Comparison of ENCODE assay signal across 8 cellular contexts in the genomic region with DNA sequence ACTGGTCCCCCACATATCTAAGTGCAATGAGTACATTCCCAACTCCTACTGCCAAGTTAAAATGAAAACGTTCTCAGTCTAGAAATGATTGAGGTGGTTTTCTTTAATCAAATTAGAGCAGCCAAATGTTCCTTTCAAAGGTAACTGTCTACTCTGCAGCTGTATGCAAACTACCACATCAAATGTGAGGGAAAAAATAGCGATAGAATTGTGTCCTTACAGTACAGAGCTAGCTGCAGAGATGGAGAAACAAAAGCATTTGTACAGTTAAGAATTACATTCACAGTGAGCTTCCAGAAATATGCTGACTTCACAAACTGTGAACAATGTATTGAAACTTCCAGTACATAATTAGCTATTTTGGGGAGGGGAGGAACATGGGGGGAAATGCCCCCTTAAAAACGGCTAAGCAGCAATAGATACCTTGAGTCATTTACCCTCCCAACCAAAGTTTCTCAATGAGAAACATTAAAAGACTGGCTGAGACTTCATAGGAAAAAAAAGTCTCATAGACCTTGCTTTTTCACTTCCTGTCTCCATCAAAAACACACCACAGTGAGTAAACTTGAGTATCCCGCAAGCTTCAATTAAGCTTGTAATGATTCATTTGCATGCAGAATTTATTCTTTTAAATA.
DNase-seq lines count a peak whose midpoint lies in the region; ATAC-seq and TF ChIP-seq lines count a peak whose summit lies in the region.

No MANE protein-coding gene starts in this region.

- no peak overlapping the region for H2AFZ ChIP-seq in OCI-LY1 (ENCODE audit: low read length)

- H3K36me3 ChIP-seq in OCI-LY1 (ENCODE audit: insufficient read depth, low read length) = peaks cover 35% of the 10 kb centered on the region

- H3K9me2 ChIP-seq in OCI-LY1 (ENCODE audit: low read depth, low read length) = no peaks in the 10 kb centered on the region

- TF ChIP-seq CTCF in OCI-LY1 (IDR thresholded peaks at IDR 0.05; ENCODE audit: low read length) (no peak), fibroblast of pulmonary artery (IDR thresholded peaks at IDR 0.05; ENCODE audit: low read length, missing control alignments) (no peak)

- H3K27me3 ChIP-seq in OCI-LY1 (ENCODE audit: insufficient read depth, low read length) = no peaks in the 10 kb centered on the region

- H3K9ac ChIP-seq in OCI-LY1 (ENCODE audit: low read length) = peak overlapping the region; percentile 57

- H3K27ac ChIP-seq in OCI-LY1 (ENCODE audit: low read depth, low read length, poor library complexity, severe bottlenecking) = peak overlapping the region; percentile 93

- peak overlapping the region; percentile 66 for H3K4me2 ChIP-seq in OCI-LY1 (ENCODE audit: low read length)

- H3F3A ChIP-seq in OCI-LY1 (ENCODE audit: insufficient read depth, low read length) = peaks cover 7% of the 10 kb centered on the region

- peaks cover 61% of the 10 kb centered on the region for H3K4me1 ChIP-seq in OCI-LY1 (ENCODE audit: insufficient read depth, low read length, severe bottlenecking)

- H3K4me3 ChIP-seq in OCI-LY1 (ENCODE audit: low read depth, low read length, poor library complexity, severe bottlenecking) = peak overlapping the region; percentile 34
- H3K4me3 ChIP-seq in fibroblast of pulmonary artery (replicated peaks; ENCODE audit: low read depth, low read length) = peak overlapping the region; percentile 13

- H3K9me3 ChIP-seq in OCI-LY1 (ENCODE audit: low read length) = peaks cover 26% of the 10 kb centered on the region

- H4K20me1 ChIP-seq in OCI-LY1 (ENCODE audit: insufficient read depth, low read length) = no peaks in the 10 kb centered on the region

- no peak for DNase-seq in activated CD4-positive, CD25-positive, alpha-beta regulatory T cell (lab: John Stamatoyannopoulos, UW)
- peak; percentile 29 for DNase-seq in fibroblast of pulmonary artery (ENCODE audit: low read depth)
- no peak for DNase-seq in middle frontal gyrus (ENCODE audit: extremely low spot score, low spot score)
- no peak for DNase-seq in midbrain (lab: John Stamatoyannopoulos, UW)
- no peak for DNase-seq in NK-92 treated with Interleukin-12 subunit alpha and Interleukin-12 subunit beta, amount 100 ng/mL, for 24 hours (lab: John Stamatoyannopoulos, UW)

- peaks cover 78% of the 10 kb centered on the region for H3K79me2 ChIP-seq in OCI-LY1 (ENCODE audit: insufficient read depth, low read length)

- peak; percentile 63 to 64 for ATAC-seq in activated CD4-positive, CD25-positive, alpha-beta regulatory T cell treated with anti-CD3 and anti-CD28 coated beads, Interleukin-2, amount 50 U/mL, for 24 hours
- peak; percentile 73 for ATAC-seq in HG02885 (IDR thresholded peaks at IDR 0.05; ENCODE audit: poor library complexity, unreplicated experiment)
